In genomic region chr15:34793071-34793470, GRCh38 we compare ENCODE assay signal across 26 cellular contexts. TPM values are rescaled to one million over a fixed set of nuclear protein-coding genes. Genes with fewer than 3 reads are reported as not detected.
"Had no signal": no experiment of that assay in that cellular context is flagged by ENCODE, and none has a peak within 500 bp of the region (broad histone marks: within the 10 kb centered on the region; RNA-seq: fewer than 3 reads in every experiment).

No MANE protein-coding gene starts in this region.

- FAIRE-seq: frontal cortex, kidney, pancreas, small intestine had no signal

- H2AFZ ChIP-seq: neural progenitor cell had no signal

- H3K4me1 Mint-ChIP-seq: activated naive CD8-positive, alpha-beta T cell treated with anti-CD3 and anti-CD28 coated beads, Interleukin-2, amount 10 ng/mL, durations not matched to agents 7 days and 5 days; neural progenitor cell had no signal

- H3K27ac ChIP-seq: breast epithelium, epithelial cell of prostate, neural progenitor cell, pancreas, transverse colon had no signal

- H3K4me1 ChIP-seq: breast epithelium, pancreas, transverse colon had no signal

- H3K9me3 Mint-ChIP-seq: activated naive CD8-positive, alpha-beta T cell treated with anti-CD3 and anti-CD28 coated beads, Interleukin-2, amount 10 ng/mL, durations not matched to agents 7 days and 5 days; neural progenitor cell; T-cell had no signal

- H3K4me2 ChIP-seq: neural progenitor cell, SK-N-SH had no signal

- H3K9me3 ChIP-seq: breast epithelium, pancreas, SK-N-SH, transverse colon had no signal

- DNase-seq: activated CD4-positive, alpha-beta T cell treated with anti-CD3 and anti-CD28 coated beads for 1 hour; activated CD4-positive, alpha-beta T cell treated with anti-CD3 and anti-CD28 coated beads, Interleukin-2, amount 50 U/mL, for 4 hours; activated naive CD4-positive, alpha-beta T cell; activated naive CD8-positive, alpha-beta T cell treated with anti-CD3 and anti-CD28 coated beads, Interleukin-2, amount 10 ng/mL, durations not matched to agents 7 days and 5 days; activated T-cell treated with anti-CD3 and anti-CD28 coated beads for 4 hours; anterior cingulate cortex; head of caudate nucleus; kidney; pancreas; SK-N-SH; small intestine; stimulated activated CD4-positive, alpha-beta T cell treated with anti-CD3 and anti-CD28 coated beads, Interleukin-4, amount 100 ng/mL, for 4 hours; stimulated activated CD8-positive, alpha-beta memory T cell treated with anti-CD3 and anti-CD28 coated beads, Interleukin-4, amount 100 ng/mL, for 48 hours; stimulated activated naive CD4-positive, alpha-beta T cell treated with Interleukin-2 at 50 U/mL for 16 hours; substantia nigra; T-cell; T-helper 9 cell; transverse colon had no signal

- ATAC-seq: pancreas, T-cell had no signal

- H3K9ac ChIP-seq: neural progenitor cell, SK-N-SH had no signal

- H3K4me3 Mint-ChIP-seq: activated naive CD8-positive, alpha-beta T cell treated with anti-CD3 and anti-CD28 coated beads, Interleukin-2, amount 10 ng/mL, durations not matched to agents 7 days and 5 days; neural progenitor cell; T-cell had no signal

- H3K36me3 Mint-ChIP-seq: neural progenitor cell, T-cell had no signal

- H3K4me3 ChIP-seq: breast epithelium, neural progenitor cell, pancreas, transverse colon had no signal

- H3K36me3 ChIP-seq: breast epithelium, neural progenitor cell, pancreas, transverse colon had no signal

- H3K27ac Mint-ChIP-seq: activated naive CD8-positive, alpha-beta T cell treated with anti-CD3 and anti-CD28 coated beads, Interleukin-2, amount 10 ng/mL, durations not matched to agents 7 days and 5 days; neural progenitor cell; T-cell had no signal

RNA-seq across cellular contexts. Expression of gene ACTC1, which starts 2.3 kb away (rescaled TPM):
- total RNA-seq: activated naive CD8-positive, alpha-beta T cell treated with anti-CD3 and anti-CD28 coated beads, Interleukin-2, amount 10 ng/mL, durations not matched to agents 7 days and 5 days; dermis microvascular lymphatic vessel endothelial cell; T-cell had no signal
- polyA plus RNA-seq: SK-N-SH had no signal

RNA-seq across cellular contexts. Expression of gene GJD2, which starts 38.3 kb away (rescaled TPM):
- total RNA-seq: activated naive CD8-positive, alpha-beta T cell treated with anti-CD3 and anti-CD28 coated beads, Interleukin-2, amount 10 ng/mL, durations not matched to agents 7 days and 5 days; breast epithelium; chondrocyte; dermis microvascular lymphatic vessel endothelial cell; kidney; lower leg skin; mesenteric fat pad; T-cell; transverse colon had no signal
- polyA plus RNA-seq: SK-N-SH had no signal
